Comparison of ENCODE assay signal across 11 cellular contexts in the genomic region with DNA sequence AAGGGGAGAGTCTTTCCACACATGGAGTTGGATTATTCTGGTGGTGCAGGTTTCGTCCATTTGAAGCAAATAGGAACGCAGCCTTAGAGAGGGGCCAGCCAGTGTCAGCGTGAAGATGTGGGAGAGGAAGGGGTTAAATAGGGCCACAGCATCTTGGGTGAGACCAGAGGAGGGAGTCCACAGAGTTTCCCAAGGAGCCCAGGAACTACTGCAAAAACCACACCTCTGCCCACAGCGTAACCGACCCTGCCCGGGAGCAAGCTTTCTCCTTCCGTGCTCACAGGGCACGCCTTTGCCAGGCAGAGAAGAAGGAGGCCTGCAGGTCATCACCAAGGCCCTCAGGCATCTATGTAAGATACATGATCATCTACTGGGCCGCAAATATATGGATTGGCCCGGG.
"Had no signal": no experiment of that assay in that cellular context is flagged by ENCODE, and none has a peak within 500 bp of the region (broad histone marks: within the 10 kb centered on the region; RNA-seq: fewer than 3 reads in every experiment).

No MANE protein-coding gene starts in this region.

- H3K9me3 Mint-ChIP-seq: GM23338, H9, HFFc6 had no signal

- H3K27ac Mint-ChIP-seq: GM23338, H9, HFFc6 had no signal

- H3K27ac ChIP-seq: GM23248 had no signal

- H3K4me2 ChIP-seq: GM23338 had no signal

- H3K9ac ChIP-seq: GM23248 had no signal

- ATAC-seq: GM23338, HCT116 had no signal

- H3K9me3 ChIP-seq: HAP-1 had no signal

- DNase-seq: GM23248, GOT3, H7, H9, HCEC 1CT, HFFc6 had no signal

- H3K4me3 Mint-ChIP-seq: GM23338, H9, HFFc6 had no signal

- H2AFZ ChIP-seq: GM23248, GM23338 had no signal

- H3K4me1 ChIP-seq: HAP-1 had no signal

- FAIRE-seq: H1, H54 had no signal

- H3K4me3 ChIP-seq: GM23248, GM23338, HAP-1 had no signal
